ENCODE assay signal across 8 cellular contexts in the genomic region with DNA sequence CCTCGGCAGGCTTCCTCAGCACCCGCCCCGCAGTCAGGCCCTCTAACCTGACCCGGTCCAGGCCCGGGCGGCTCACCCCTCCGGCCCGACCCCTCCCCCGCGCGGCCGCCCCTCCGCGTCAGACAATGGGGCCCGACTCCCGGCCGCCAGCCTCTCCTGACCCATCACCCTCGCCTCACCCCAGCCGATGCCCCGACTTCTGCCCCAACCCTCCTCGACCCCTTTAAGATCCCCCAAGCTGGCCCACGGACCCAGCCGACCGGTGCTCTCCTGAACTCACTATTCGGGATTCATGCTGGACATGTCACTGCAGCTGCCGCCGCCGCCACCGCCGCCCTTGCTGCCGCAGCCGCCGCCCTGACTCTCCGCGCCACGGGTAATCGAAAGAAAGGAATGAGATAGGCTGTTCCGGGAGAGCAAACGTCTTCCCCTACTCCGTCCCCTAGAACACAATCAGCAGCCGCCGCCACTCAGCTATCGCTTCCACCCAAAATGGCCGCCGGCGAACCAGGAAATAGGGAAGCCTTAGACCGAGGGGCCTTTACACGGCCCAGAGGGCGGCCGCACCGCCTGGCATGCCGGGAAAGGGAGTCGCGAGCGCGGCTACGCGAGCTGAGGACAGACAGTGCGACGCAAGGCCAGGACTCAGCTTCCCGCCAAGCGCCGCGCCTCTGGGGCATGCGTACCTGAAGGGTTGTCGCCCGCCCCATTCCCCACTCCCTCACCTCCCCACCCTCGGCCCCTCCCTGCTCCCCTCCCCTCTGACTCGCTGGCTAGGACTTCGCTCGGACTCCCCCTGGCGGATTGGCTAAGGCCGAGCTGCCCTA. TPM values are rescaled to one million over a fixed set of nuclear protein-coding genes. Genes with fewer than 3 reads are reported as not detected.
DNase-seq lines count a peak whose midpoint lies in the region; ATAC-seq and TF ChIP-seq lines count a peak whose summit lies in the region.

A gene (minus strand): TSS at position 494 of the 827 bp plus-strand sequence. CDS start 191 bp downstream, at position 303.

- ATAC-seq in HG02571 (IDR thresholded peaks at IDR 0.05; ENCODE audit: unreplicated experiment) = peak; percentile 94
- ATAC-seq in gastroesophageal sphincter = peak; percentile 97

- TF ChIP-seq CTCF in GM10248 (IDR thresholded peaks at IDR 0.05; ENCODE audit: control extremely low read depth, extremely low read depth, low read depth, missing control alignments) = no peak
- TF ChIP-seq CTCF in NB4 (IDR thresholded peaks at IDR 0.05; ENCODE audit: low read depth, low read length) = no peak
- peak in 3 of 4 experiments; percentile 21 to 58 (median 24) for TF ChIP-seq CTCF in gastroesophageal sphincter (IDR thresholded peaks at IDR 0.05)

- no peaks in the 10 kb centered on the region; the same call in 1 of the 2 replicates for H3K36me3 ChIP-seq in SK-N-MC (ENCODE audit: insufficient read depth, low read length)
- H3K36me3 ChIP-seq in gastroesophageal sphincter = no peaks in the 10 kb centered on the region

- CTCF ChIA-PET in GM10248 (lab: Yijun Ruan, JAX) = interaction anchor here (0.6 to 3.0 kb wide), 23 partner anchors 10 to 475 kb away, joined by 3 to 19 read pairs (median 4); a partner anchor contains a TSS
- CTCF ChIA-PET in activated naive CD4-positive, alpha-beta T cell treated with anti-CD3 and anti-CD28 coated beads, Interleukin-2, amount 10 ng/mL, durations not matched to agents 7 days and 5 days (lab: Charles Lee) = interaction anchor here (0.6 to 2.7 kb wide), 10 partner anchors 14 to 444 kb away, joined by 3 to 18 read pairs (median 4); a partner anchor contains a TSS

- H3K9me3 ChIP-seq in SK-N-MC (ENCODE audit: low read depth, low read length) (no peaks in the 10 kb centered on the region), gastroesophageal sphincter (no peaks in the 10 kb centered on the region)

- H3K27ac ChIP-seq in SK-N-MC (peak within 1 kb of the TSS; percentile 83), gastroesophageal sphincter (peak within 1 kb of the TSS; percentile 93 to 99 (median 98))

- POLR2A ChIA-PET in GM10248 (lab: Yijun Ruan, JAX) = interaction anchor here (0.5 to 2.1 kb wide), 19 partner anchors 8 to 595 kb away, joined by 3 to 29 read pairs (median 4); a partner anchor contains a TSS

- WGBS in gastroesophageal sphincter (ENCODE audit: low coverage in 1 of 2), 2 donors = no CpG with 5 or more reads among the region's 73 CpGs

- DNase-seq in GM10248 (ENCODE audit: extremely low spot score) (peak; percentile 98), NB4 (ENCODE audit: low read depth) (peak; percentile 100), SK-N-MC (ENCODE audit: low read depth, low spot score) (peak; percentile 88), non-pigmented ciliary epithelial cell (ENCODE audit: low read depth) (peak; percentile 98), superior temporal gyrus (ENCODE audit: extremely low spot score) (peak; percentile 99)
- peak; percentile 100 for DNase-seq in activated naive CD4-positive, alpha-beta T cell treated with anti-CD3 and anti-CD28 coated beads, Interleukin-2, amount 10 ng/mL, durations not matched to agents 7 days and 5 days

- peak within 1 kb of the TSS; percentile 98 for H3K4me3 Mint-ChIP-seq in activated naive CD4-positive, alpha-beta T cell treated with anti-CD3 and anti-CD28 coated beads, Interleukin-2, amount 10 ng/mL, durations not matched to agents 7 days and 5 days

- H3K4me1 Mint-ChIP-seq in activated naive CD4-positive, alpha-beta T cell treated with anti-CD3 and anti-CD28 coated beads, Interleukin-2, amount 10 ng/mL, durations not matched to agents 7 days and 5 days = peaks cover 39% of the 10 kb centered on the region

- H3K27me3 Mint-ChIP-seq in activated naive CD4-positive, alpha-beta T cell treated with anti-CD3 and anti-CD28 coated beads, Interleukin-2, amount 10 ng/mL, durations not matched to agents 7 days and 5 days = peaks cover 17% of the 10 kb centered on the region

- H3K4me3 ChIP-seq in NB4 (ENCODE audit: low read depth, low read length) = peak within 1 kb of the TSS; percentile 98
- peak within 1 kb of the TSS; percentile 96 for H3K4me3 ChIP-seq in SK-N-MC
- H3K4me3 ChIP-seq in gastroesophageal sphincter = peak within 1 kb of the TSS; percentile 86 to 95

- H3K36me3 Mint-ChIP-seq in activated naive CD4-positive, alpha-beta T cell treated with anti-CD3 and anti-CD28 coated beads, Interleukin-2, amount 10 ng/mL, durations not matched to agents 7 days and 5 days = peaks cover 10% of the 10 kb centered on the region

- peaks cover 2 to 45% (median 16%) of the 10 kb centered on the region in 3 donors for H3K4me1 ChIP-seq in gastroesophageal sphincter

- no peaks in the 10 kb centered on the region for H3K9me3 Mint-ChIP-seq in activated naive CD4-positive, alpha-beta T cell treated with anti-CD3 and anti-CD28 coated beads, Interleukin-2, amount 10 ng/mL, durations not matched to agents 7 days and 5 days

- peak within 1 kb of the TSS; percentile 98 for H3K27ac Mint-ChIP-seq in activated naive CD4-positive, alpha-beta T cell treated with anti-CD3 and anti-CD28 coated beads, Interleukin-2, amount 10 ng/mL, durations not matched to agents 7 days and 5 days

- peak within 1 kb of the TSS; percentile 98 for H3K9ac ChIP-seq in SK-N-MC (ENCODE audit: insufficient read length)

- TF ChIP-seq POLR2A in NB4 (IDR thresholded peaks at IDR 0.05; ENCODE audit: extremely low read depth, insufficient read length) (peak; percentile 79), gastroesophageal sphincter (IDR thresholded peaks at IDR 0.05) (peak; percentile 71 to 81)

- no peaks in the 10 kb centered on the region for H3K27me3 ChIP-seq in gastroesophageal sphincter

- TF ChIP-seq EP300 in gastroesophageal sphincter (IDR thresholded peaks at IDR 0.05) = no peak

RNA-seq across cellular contexts. Expression of the gene that starts here (rescaled TPM):
- total RNA-seq in gastroesophageal sphincter = 10 to 100 TPM; 67.7 to 89.4 (median 79.5) TPM

Comparison
In these comparisons a context has a peak if more than half of its experiments do, and no peak if none do; other contexts are left out.
1. Peak in every context shown above with its lines: DNase-seq, ATAC-seq, H3K4me3 ChIP-seq and H3K27ac ChIP-seq.
2. CTCF ChIP-seq: peak in gastroesophageal sphincter (3 of 4); none in GM10248 (single experiment) and NB4 (single experiment).